In genomic region chr22:31084811-31085492, GRCh38 we compare ENCODE assay signal across 8 cellular contexts. TPM values are rescaled to one million over a fixed set of nuclear protein-coding genes. Genes with fewer than 3 reads are reported as not detected.
A peak's percentile ranks its signal among the peaks of the same experiment; 100 is the strongest.
DNase-seq lines count a peak whose midpoint lies in the region; ATAC-seq and TF ChIP-seq lines count a peak whose summit lies in the region.

No MANE protein-coding gene starts in this region.

- peaks cover 21% of the 10 kb centered on the region for H3K4me1 ChIP-seq in GM23338 (ENCODE audit: insufficient read depth)

- H3K79me2 ChIP-seq in GM23338 (replicated peaks; ENCODE audit: insufficient read depth): peaks cover 12% of the 10 kb centered on the region

- peak overlapping the region; percentile 96 for H3K4me3 ChIP-seq in GM23338

- H3K27ac Mint-ChIP-seq in GM23338: peak overlapping the region; percentile 78
- peak overlapping the region; percentile 90 for H3K27ac Mint-ChIP-seq in activated CD8-positive, alpha-beta T cell treated with anti-CD3 and anti-CD28 coated beads, Interleukin-2, amount 10 ng/mL, durations not matched to agents 7 days and 5 days

- H3K27me3 ChIP-seq in GM23338 (ENCODE audit: insufficient read depth): peaks cover 9% of the 10 kb centered on the region

- H3K9me2 ChIP-seq in GM23338 (ENCODE audit: insufficient read depth): no peaks in the 10 kb centered on the region

- H3K4me2 ChIP-seq in GM23338: peak overlapping the region; percentile 100

- H2AFZ ChIP-seq in GM23338: peak overlapping the region; percentile 85

- no peaks in the 10 kb centered on the region for H3K9me3 Mint-ChIP-seq in GM23338
- no peaks in the 10 kb centered on the region for H3K9me3 Mint-ChIP-seq in activated CD8-positive, alpha-beta T cell treated with anti-CD3 and anti-CD28 coated beads, Interleukin-2, amount 10 ng/mL, durations not matched to agents 7 days and 5 days (ENCODE audit: insufficient read depth)

- H3K36me3 ChIP-seq in GM23338 (ENCODE audit: insufficient read depth): no peaks in the 10 kb centered on the region

- peaks cover 4% of the 10 kb centered on the region; the same call in 1 of the 2 replicates for H4K20me1 ChIP-seq in GM23338 (replicated peaks; ENCODE audit: insufficient read depth)

- peaks cover 35% of the 10 kb centered on the region for H3K4me1 Mint-ChIP-seq in GM23338
- peaks cover 37% of the 10 kb centered on the region for H3K4me1 Mint-ChIP-seq in activated CD8-positive, alpha-beta T cell treated with anti-CD3 and anti-CD28 coated beads, Interleukin-2, amount 10 ng/mL, durations not matched to agents 7 days and 5 days (ENCODE audit: low read depth)

- peak overlapping the region; percentile 94 for H3K4me3 Mint-ChIP-seq in GM23338
- H3K4me3 Mint-ChIP-seq in activated CD8-positive, alpha-beta T cell treated with anti-CD3 and anti-CD28 coated beads, Interleukin-2, amount 10 ng/mL, durations not matched to agents 7 days and 5 days: peak overlapping the region; percentile 80

- peaks cover 26% of the 10 kb centered on the region for H3K27me3 Mint-ChIP-seq in GM23338 (ENCODE audit: insufficient read depth, low read depth, poor library complexity)
- H3K27me3 Mint-ChIP-seq in activated CD8-positive, alpha-beta T cell treated with anti-CD3 and anti-CD28 coated beads, Interleukin-2, amount 10 ng/mL, durations not matched to agents 7 days and 5 days (ENCODE audit: low read depth): no peaks in the 10 kb centered on the region

- peak; percentile 70 for DNase-seq in ELR (ENCODE audit: low read depth)
- peak; percentile 98 for DNase-seq in GM23338 (ENCODE audit: low spot score)
- DNase-seq in NCI-H1105 (lab: John Stamatoyannopoulos, UW): peak; percentile 43
- DNase-seq in activated CD8-positive, alpha-beta T cell treated with anti-CD3 and anti-CD28 coated beads, Interleukin-2, amount 10 ng/mL, durations not matched to agents 7 days and 5 days: peak; percentile 92
- DNase-seq in effector CD4-positive, alpha-beta T cell: peak; percentile 81
- DNase-seq in medulla oblongata (ENCODE audit: extremely low spot score): peak; percentile 90
- peak; percentile 82 for DNase-seq in stimulated activated CD8-positive, alpha-beta memory T cell treated with anti-CD3 and anti-CD28 coated beads, Interleukin-12 subunit alpha, Interleukin-12 subunit beta, amount 100 ng/mL, for 24 hours (ENCODE audit: extremely low read depth)
- DNase-seq in NCI-H345 treated with DMSO at 0.1 percent for 48 hours (lab: John Stamatoyannopoulos, UW; ENCODE audit: unreplicated experiment): no peak

- no peaks in the 10 kb centered on the region; the same call in 2 of the 3 replicates for H3K36me3 Mint-ChIP-seq in GM23338 (ENCODE audit: low read depth)
- peaks cover 12% of the 10 kb centered on the region for H3K36me3 Mint-ChIP-seq in activated CD8-positive, alpha-beta T cell treated with anti-CD3 and anti-CD28 coated beads, Interleukin-2, amount 10 ng/mL, durations not matched to agents 7 days and 5 days (ENCODE audit: low read depth)

- POLR2A ChIA-PET in activated CD8-positive, alpha-beta T cell treated with anti-CD3 and anti-CD28 coated beads, Interleukin-2, amount 10 ng/mL, durations not matched to agents 7 days and 5 days (lab: Charles Lee): interaction anchor here (0.6 to 3.7 kb wide), 11 partner anchors 9 to 1007 kb away, joined by 3 to 21 read pairs (median 3); partner anchors contain the start of genes MORC2, PIK3IP1, SLC35E4 and TUG1

- peak overlapping the region; percentile 97 for H3K27ac ChIP-seq in GM23338 (ENCODE audit: low read depth)

- peak; percentile 54 for ATAC-seq in GM23338
- ATAC-seq in activated CD8-positive, alpha-beta T cell treated with anti-CD3 and anti-CD28 coated beads, Interleukin-2, amount 10 ng/mL, durations not matched to agents 7 days and 5 days: peak; percentile 90

- H3F3A ChIP-seq in GM23338 (replicated peaks; ENCODE audit: low read depth): peaks cover 7% of the 10 kb centered on the region; the same call in 1 of the 2 replicates

- CTCF ChIA-PET in activated CD8-positive, alpha-beta T cell treated with anti-CD3 and anti-CD28 coated beads, Interleukin-2, amount 10 ng/mL, durations not matched to agents 7 days and 5 days (lab: Charles Lee): interaction anchor here (0.6 to 5.5 kb wide), 38 partner anchors 9 to 451 kb away, joined by 3 to 37 read pairs (median 4); partner anchors contain the start of genes LIMK2, MORC2, PIK3IP1 and RNF185

- peak; percentile 71 to 87 for TF ChIP-seq CTCF in GM23338 (conservative IDR thresholded peaks at IDR 0.05; ENCODE audit: low read depth in 2 of 2)

TF ChIP-seq in GM23338, 12 proteins besides CTCF, POLR2A, EP300 and RAD21 (continues in another document):
- TF ChIP-seq REST (IDR thresholded peaks at IDR 0.05; ENCODE audit: unreplicated experiment) (no peak), EZH2phosphoT487 (IDR thresholded peaks at IDR 0.05; ENCODE audit: unreplicated experiment) (no peak), ZNF331 (CRISPR knock-in tag; IDR thresholded peaks at IDR 0.05; ENCODE audit: low read depth) (no peak), ETS1 (IDR thresholded peaks at IDR 0.05) (peak; percentile 65; the same call in 1 of the 2 replicates)

RNA-seq across cellular contexts. Expression of gene SMTN, which starts 3.8 kb away (rescaled TPM):
- 16.3 and 27.4 TPM in 2 replicates for total RNA-seq in GM23338 (2014; rRNA removed; shearing (Covaris generic))
- polyA plus RNA-seq in GM23338 (2016; fragmentation: Nextera tagmentation; extraction: Ambion mirVana): 32.2 and 34.0 TPM in 2 replicates
- total RNA-seq in activated CD8-positive, alpha-beta T cell treated with anti-CD3 and anti-CD28 coated beads, Interleukin-2, amount 10 ng/mL, durations not matched to agents 7 days and 5 days: 10 to 100 TPM; 51.0 to 61.7 TPM

RNA-seq across cellular contexts. Expression of gene SELENOM, which starts 22.4 kb away (rescaled TPM):
- total RNA-seq in GM23338 (2014; rRNA removed; shearing (Covaris generic)): 44.9 and 67.6 TPM in 2 replicates
- 49.7 and 50.8 TPM in 2 replicates for polyA plus RNA-seq in GM23338 (2016; fragmentation: Nextera tagmentation; extraction: Ambion mirVana)
- under 1 TPM; 0.76 to 0.87 TPM for total RNA-seq in activated CD8-positive, alpha-beta T cell treated with anti-CD3 and anti-CD28 coated beads, Interleukin-2, amount 10 ng/mL, durations not matched to agents 7 days and 5 days

RNA-seq across cellular contexts. Expression of gene INPP5J, which starts 37.8 kb away (rescaled TPM):
- total RNA-seq in GM23338 (2014; rRNA removed; shearing (Covaris generic)): 11.2 and 14.5 TPM in 2 replicates
- polyA plus RNA-seq in GM23338 (2016; fragmentation: Nextera tagmentation; extraction: Ambion mirVana): 4.8 and 5.3 TPM in 2 replicates
- total RNA-seq in activated CD8-positive, alpha-beta T cell treated with anti-CD3 and anti-CD28 coated beads, Interleukin-2, amount 10 ng/mL, durations not matched to agents 7 days and 5 days: not detected

RNA-seq across cellular contexts. Expression of gene PLA2G3, which starts 55.4 kb away (rescaled TPM):
- 31.0 and 34.5 TPM in 2 replicates for total RNA-seq in GM23338 (2014; rRNA removed; shearing (Covaris generic))
- 15.3 and 18.0 TPM in 2 replicates for polyA plus RNA-seq in GM23338 (2016; fragmentation: Nextera tagmentation; extraction: Ambion mirVana)
- not detected for total RNA-seq in activated CD8-positive, alpha-beta T cell treated with anti-CD3 and anti-CD28 coated beads, Interleukin-2, amount 10 ng/mL, durations not matched to agents 7 days and 5 days

Comparison
In these comparisons a context has a peak if more than half of its experiments do, and no peak if none do; other contexts are left out.
1. RNA of gene SELENOM, which starts 22.4 kb away (total RNA-seq): 44.9 to 67.6 TPM in GM23338; 0.76 to 0.87 TPM in activated CD8-positive, alpha-beta T cell treated with anti-CD3 and anti-CD28 coated beads, Interleukin-2, amount 10 ng/mL, durations not matched to agents 7 days and 5 days; every median in the first group is over 10 times any median in the second.
2. RNA of gene INPP5J, which starts 37.8 kb away (total RNA-seq): 11.2 to 14.5 TPM in GM23338; not detected in activated CD8-positive, alpha-beta T cell treated with anti-CD3 and anti-CD28 coated beads, Interleukin-2, amount 10 ng/mL, durations not matched to agents 7 days and 5 days; every median in the first group is over 10 times any median in the second.